ENCODE assay signal across 27 cellular contexts in the genomic region with DNA sequence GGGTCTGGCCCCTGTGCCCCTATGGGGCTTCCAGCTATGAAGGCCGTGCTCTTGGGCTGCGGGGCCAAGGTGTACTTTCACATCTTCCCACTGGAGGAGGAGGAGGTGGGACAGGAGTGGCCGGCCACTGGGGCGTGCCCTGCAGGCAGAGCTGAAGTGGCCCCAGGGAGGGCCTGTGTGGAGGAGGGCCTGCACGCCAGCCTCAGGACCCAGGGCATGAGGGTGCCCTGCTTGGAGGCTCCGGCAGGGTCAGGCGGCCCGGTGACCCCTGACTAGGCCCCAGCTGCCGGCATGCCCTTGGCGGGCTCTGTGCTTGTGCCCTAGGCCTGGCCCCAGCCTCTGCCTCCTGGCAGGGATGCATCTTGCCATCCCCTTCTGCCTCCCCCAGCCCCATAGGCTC. TPM values are rescaled to one million over a fixed set of nuclear protein-coding genes. Genes with fewer than 3 reads are reported as not detected.
DNase-seq lines count a peak whose midpoint lies in the region; ATAC-seq, FAIRE-seq and TF ChIP-seq lines count a peak whose summit lies in the region.
"Had no signal": no experiment of that assay in that cellular context is flagged by ENCODE, and none has a peak within 500 bp of the region (broad histone marks: within the 10 kb centered on the region; RNA-seq: fewer than 3 reads in every experiment).

No MANE protein-coding gene starts in this region.

- no peak for TF ChIP-seq RAD21 in HepG2 (CRISPR knock-in tag; IDR thresholded peaks at IDR 0.05)

- POLR2A ChIA-PET in HepG2 (lab: Yijun Ruan, JAX), result no interaction called here

- peaks cover 10% of the 10 kb centered on the region; the same call in 1 of the 2 replicates for H4K20me1 ChIP-seq in HepG2 (ENCODE audit: insufficient read depth, low read length)

- ATAC-seq in HepG2 (no peak), right lobe of liver (no peak), RWPE2 (ENCODE audit: low read depth) (no peak)
- no peak for ATAC-seq in stimulated activated effector memory CD8-positive, alpha-beta T cell treated with anti-CD3 and anti-CD28 coated beads, Interleukin-12 subunit alpha, Interleukin-12 subunit beta, amount 100 ng/mL, for 72 hours

- no peak for TF ChIP-seq CTCF in HepG2 (CRISPR knock-in tag; IDR thresholded peaks at IDR 0.05)
- no peak for TF ChIP-seq CTCF in right lobe of liver (IDR thresholded peaks at IDR 0.05)
- no peak for TF ChIP-seq CTCF in RWPE2 (IDR thresholded peaks at IDR 0.05; ENCODE audit: poor library complexity, severe bottlenecking)
- no peak for TF ChIP-seq CTCF in nephron (IDR thresholded peaks at IDR 0.05; ENCODE audit: unreplicated experiment in 3 of 3)

- H3K79me2 ChIP-seq in HepG2 (ENCODE audit: insufficient read depth, low read length), result peaks cover 26% of the 10 kb centered on the region

- TF ChIP-seq POLR2A in HepG2 (IDR thresholded peaks at IDR 0.05; ENCODE audit: insufficient read depth in 1 of 2, low read depth in 2 of 2, low read length in 2 of 2), result no peak
- TF ChIP-seq POLR2A in right lobe of liver (IDR thresholded peaks at IDR 0.05), result no peak

- H3K4me1 Mint-ChIP-seq in nephron, result peaks cover 54% of the 10 kb centered on the region
- peaks cover 85% of the 10 kb centered on the region for H3K4me1 Mint-ChIP-seq in stimulated activated effector memory CD8-positive, alpha-beta T cell treated with anti-CD3 and anti-CD28 coated beads, Interleukin-12 subunit alpha, Interleukin-12 subunit beta, amount 100 ng/mL, for 72 hours

- H3K4me1 ChIP-seq in HepG2 (ENCODE audit: insufficient read depth, low read length), result peaks cover 42% of the 10 kb centered on the region
- H3K4me1 ChIP-seq in right lobe of liver, result peaks cover 0 to 35% (median 11%) of the 10 kb centered on the region in 4 donors
- H3K4me1 ChIP-seq in RWPE2 (ENCODE audit: insufficient read depth, poor library complexity, severe bottlenecking), result no peaks in the 10 kb centered on the region

- no peaks in the 10 kb centered on the region for H3K9me3 Mint-ChIP-seq in nephron
- H3K9me3 Mint-ChIP-seq in stimulated activated effector memory CD8-positive, alpha-beta T cell treated with anti-CD3 and anti-CD28 coated beads, Interleukin-12 subunit alpha, Interleukin-12 subunit beta, amount 100 ng/mL, for 72 hours, result no peaks in the 10 kb centered on the region

- peaks cover 4% of the 10 kb centered on the region for H3K36me3 Mint-ChIP-seq in nephron (ENCODE audit: low read depth)
- peaks cover 24% of the 10 kb centered on the region for H3K36me3 Mint-ChIP-seq in stimulated activated effector memory CD8-positive, alpha-beta T cell treated with anti-CD3 and anti-CD28 coated beads, Interleukin-12 subunit alpha, Interleukin-12 subunit beta, amount 100 ng/mL, for 72 hours

- H3K4me3 Mint-ChIP-seq in nephron, result peak overlapping the region in 2 of 3 experiments; percentile 38 to 39
- H3K4me3 Mint-ChIP-seq in stimulated activated effector memory CD8-positive, alpha-beta T cell treated with anti-CD3 and anti-CD28 coated beads, Interleukin-12 subunit alpha, Interleukin-12 subunit beta, amount 100 ng/mL, for 72 hours, result peak overlapping the region; percentile 75

- 93% methylated on average over 3 of the region's 10 CpGs for WGBS in HepG2 (ENCODE audit: low lambda C conversion rate)
- WGBS in right lobe of liver (ENCODE audit: insufficient coverage, low coverage, low lambda C conversion rate, missing lambda C conversion rate), result 60% methylated on average over 1 of the region's 10 CpGs

- intact Hi-C loops in HepG2 (cut with micrococcal nuclease; ENCODE audit: unreplicated experiment) (no loop called here), right lobe of liver (cut with DNase I) (no loop called here)

- H3K27me3 ChIP-seq in HepG2 (ENCODE audit: control insufficient read depth in 1 of 2, insufficient read depth in 2 of 2, low read length in 2 of 2) (no peaks in the 10 kb centered on the region), right lobe of liver (no peaks in the 10 kb centered on the region), RWPE2 (ENCODE audit: insufficient read depth, poor library complexity, severe bottlenecking) (no peaks in the 10 kb centered on the region)
- H3K27me3 ChIP-seq: MG63 had no signal

- in situ Hi-C loops in HepG2 (cut with HindIII; ENCODE audit: extremely low pct_ligation_motif_present, low pct_unique_long_range_greater_than_20kb), result no loop called here

- no TSS peak for BruUV-seq in HepG2 (replicated peaks; lab: Mats Ljungman, UMichigan)

- peaks cover 5% of the 10 kb centered on the region for H3K27me3 Mint-ChIP-seq in nephron (ENCODE audit: low read depth)

- H3K27ac ChIP-seq in HepG2 (ENCODE audit: extremely low read length, insufficient read depth, low read length) (no peak overlapping the region), right lobe of liver (no peak overlapping the region), RWPE2 (ENCODE audit: poor library complexity, severe bottlenecking) (no peak overlapping the region)
- H3K27ac ChIP-seq: PC-9 had no signal

- CTCF ChIA-PET in HepG2 (lab: Yijun Ruan, JAX; ENCODE audit: low intra/inter-chr PET ratio, low total read pairs), result no interaction called here

- no peak overlapping the region for H3K9ac ChIP-seq in HepG2 (ENCODE audit: insufficient read depth, low read depth, low read length)

- DNase-seq in HepG2 (ENCODE audit: low spot score) (no peak), right lobe of liver (no peak), RWPE2 (ENCODE audit: low spot score) (peak; percentile 42), anterior cingulate cortex (lab: John Stamatoyannopoulos, UW) (no peak), GDM1 (lab: John Stamatoyannopoulos, UW) (no peak), SK-N-DZ (ENCODE audit: low spot score) (no peak)
- DNase-seq in stimulated activated effector memory CD8-positive, alpha-beta T cell treated with anti-CD3 and anti-CD28 coated beads, Interleukin-12 subunit alpha, Interleukin-12 subunit beta, amount 100 ng/mL, for 72 hours (ENCODE audit: low spot score in 2 of 2), result no peak
- DNase-seq: C1 segment of cervical spinal cord, Calu3, DMS79 treated with DMSO at 0.1 percent for 48 hours, KG1, NCI-H1105 treated with DMSO at 0.1 percent for 48 hours, NCI-H146, NCI-H1930, NCI-H2107, NCI-H446, NCI-H524 treated with DMSO at 0.1 percent for 48 hours, NCI-H774, PC-9, SHP77 had no signal

- H3K9me3 ChIP-seq in HepG2 (ENCODE audit: low read length) (no peaks in the 10 kb centered on the region), right lobe of liver (no peaks in the 10 kb centered on the region), RWPE2 (ENCODE audit: severe bottlenecking) (no peaks in the 10 kb centered on the region)
- H3K9me3 ChIP-seq: MG63 had no signal

- H2AFZ ChIP-seq in HepG2 (ENCODE audit: low read length), result no peak overlapping the region
- H2AFZ ChIP-seq: PC-9 had no signal

- H3K4me2 ChIP-seq in HepG2 (ENCODE audit: low read depth, low read length), result no peak overlapping the region
- H3K4me2 ChIP-seq: PC-9 had no signal

- TF ChIP-seq EP300 in HepG2 (IDR thresholded peaks at IDR 0.05; ENCODE audit: low read depth in 2 of 2, low read length in 2 of 2), result no peak
- TF ChIP-seq EP300 in HepG2 (CRISPR knock-in tag; IDR thresholded peaks at IDR 0.05; ENCODE audit: borderline replicate concordance), result no peak

- no peak for FAIRE-seq in HepG2 (lab: Jason Lieb, UNC)
- FAIRE-seq: GM12892, H54, HTR-8/SVneo had no signal

- peak overlapping the region in 1 of 3 experiments; percentile 28 for H3K27ac Mint-ChIP-seq in nephron
- peak overlapping the region; percentile 94 for H3K27ac Mint-ChIP-seq in stimulated activated effector memory CD8-positive, alpha-beta T cell treated with anti-CD3 and anti-CD28 coated beads, Interleukin-12 subunit alpha, Interleukin-12 subunit beta, amount 100 ng/mL, for 72 hours

- H3K4me3 ChIP-seq in HepG2 (replicated peaks in 1 of 3; ENCODE audit: insufficient read depth in 1 of 3, low read depth in 2 of 3, low read length in 3 of 3) (no peak overlapping the region), right lobe of liver (no peak overlapping the region), RWPE2 (ENCODE audit: severe bottlenecking) (no peak overlapping the region)
- H3K4me3 ChIP-seq: MG63, PC-9 had no signal

- H3K36me3 ChIP-seq in HepG2 (replicated peaks in 1 of 2; ENCODE audit: control insufficient read depth in 1 of 2, insufficient read depth in 2 of 2, low read length in 2 of 2), result peaks cover 1 to 11% of the 10 kb centered on the region in 2 experiments; a peak in 2 of 5 replicates
- no peaks in the 10 kb centered on the region for H3K36me3 ChIP-seq in right lobe of liver
- no peaks in the 10 kb centered on the region for H3K36me3 ChIP-seq in RWPE2 (ENCODE audit: low read depth)

RNA-seq across cellular contexts. Expression of gene PRR5, which starts 5.2 kb away (rescaled TPM):
- total RNA-seq in HepG2 (2016; rRNA removed; fragmentation: Illumina TruSeq; extraction: Trizol), result 19.4 and 27.5 TPM in 2 replicates
- total RNA-seq in HepG2 (2016; cell fraction: cytosol; rRNA removed; fragmentation: Illumina TruSeq; extraction: Trizol; ENCODE audit: low read depth), result 11.8 and 14.1 TPM in 2 replicates
- total RNA-seq in HepG2 (2016; cell fraction: insoluble cytoplasmic fraction; rRNA removed; fragmentation: Illumina TruSeq; extraction: Trizol), result 18.0 and 27.8 TPM in 2 replicates
- 20.5 and 24.3 TPM in 2 replicates for total RNA-seq in HepG2 (2016; cell fraction: membrane; rRNA removed; fragmentation: Illumina TruSeq; extraction: Trizol)
- 29.0 and 30.8 TPM in 2 replicates for total RNA-seq in HepG2 (2016; cell fraction: nucleus; rRNA removed; fragmentation: Illumina TruSeq; extraction: Trizol)
- polyA plus RNA-seq in HepG2 (2011; rRNA removed), result 11.6 and 14.2 TPM in 2 replicates
- polyA plus RNA-seq in HepG2 (2011; cell fraction: cytosol; rRNA removed), result 10.6 and 15.7 TPM in 2 replicates
- 37.8 and 39.5 TPM in 2 replicates for polyA plus RNA-seq in HepG2 (2011; cell fraction: nucleus; rRNA removed)
- 9.0 and 15.0 TPM in 2 replicates for polyA plus RNA-seq in HepG2 (2012)
- polyA plus RNA-seq in HepG2 (2016; cell fraction: cytosol; fragmentation: Illumina TruSeq; extraction: Trizol; ENCODE audit: low read depth), result 15.7 and 19.9 TPM in 2 replicates
- polyA plus RNA-seq in HepG2 (2016; cell fraction: insoluble cytoplasmic fraction; fragmentation: Illumina TruSeq; extraction: Trizol; ENCODE audit: low read depth), result 27.0 and 28.3 TPM in 2 replicates
- polyA plus RNA-seq in HepG2 (2016; cell fraction: membrane; fragmentation: Illumina TruSeq; extraction: Trizol; ENCODE audit: low read depth), result 23.3 and 25.4 TPM in 2 replicates
- 52.2 and 53.0 TPM in 2 replicates for polyA plus RNA-seq in HepG2 (2016; cell fraction: nucleus; fragmentation: Illumina TruSeq; extraction: Trizol; ENCODE audit: insufficient read depth, low read depth)
- 23.9 and 28.6 TPM in 2 replicates for polyA minus RNA-seq in HepG2 (2011; rRNA and poly(A)+ RNA removed; ENCODE audit: low replicate concordance)
- polyA minus RNA-seq in HepG2 (2011; cell fraction: cytosol; rRNA and poly(A)+ RNA removed), result 6.8 and 9.5 TPM in 2 replicates
- polyA minus RNA-seq in HepG2 (2011; cell fraction: nucleus; rRNA and poly(A)+ RNA removed), result 24.1 and 24.2 TPM in 2 replicates
- 10 to 100 TPM; 14.1 to 25.3 (median 20.2) TPM for total RNA-seq in right lobe of liver
- polyA plus RNA-seq in SK-N-DZ (2014; cell fraction: cytosol; rRNA removed), result 1.0 and 3.1 TPM in 2 replicates
- polyA plus RNA-seq in SK-N-DZ (2014; cell fraction: nucleus; rRNA removed), result 0.84 and 1.1 TPM in 2 replicates

RNA-seq across cellular contexts. Expression of gene ARHGAP8, which starts 45.2 kb away (rescaled TPM):
- total RNA-seq in HepG2 (2016; rRNA removed; fragmentation: Illumina TruSeq; extraction: Trizol), result 0.07 and 0.17 TPM in 2 replicates
- total RNA-seq in HepG2 (2016; cell fraction: cytosol; rRNA removed; fragmentation: Illumina TruSeq; extraction: Trizol; ENCODE audit: low read depth), result 0.20 TPM in 1 of 2 replicates, not detected in the other
- total RNA-seq in HepG2 (2016; cell fraction: insoluble cytoplasmic fraction; rRNA removed; fragmentation: Illumina TruSeq; extraction: Trizol), result 0.11 TPM in 1 of 2 replicates, not detected in the other
- 0.25 and 0.45 TPM in 2 replicates for total RNA-seq in HepG2 (2016; cell fraction: membrane; rRNA removed; fragmentation: Illumina TruSeq; extraction: Trizol)
- total RNA-seq in HepG2 (2016; cell fraction: nucleus; rRNA removed; fragmentation: Illumina TruSeq; extraction: Trizol), result not detected in 2 replicates
- 0.72 TPM in 1 of 2 replicates, not detected in the other for polyA plus RNA-seq in HepG2 (2011; rRNA removed)
- polyA plus RNA-seq in HepG2 (2011; cell fraction: cytosol; rRNA removed), result 0.05 TPM in 1 of 2 replicates, not detected in the other
- polyA plus RNA-seq in HepG2 (2011; cell fraction: nucleus; rRNA removed), result 0.09 TPM in 1 of 2 replicates, not detected in the other
- polyA plus RNA-seq in HepG2 (2012), result not detected in 2 replicates
- 0.15 TPM in 1 of 2 replicates, not detected in the other for polyA plus RNA-seq in HepG2 (2016; cell fraction: cytosol; fragmentation: Illumina TruSeq; extraction: Trizol; ENCODE audit: low read depth)
- 0.32 TPM in 1 of 2 replicates, not detected in the other for polyA plus RNA-seq in HepG2 (2016; cell fraction: insoluble cytoplasmic fraction; fragmentation: Illumina TruSeq; extraction: Trizol; ENCODE audit: low read depth)
- polyA plus RNA-seq in HepG2 (2016; cell fraction: membrane; fragmentation: Illumina TruSeq; extraction: Trizol; ENCODE audit: low read depth), result 0.06 TPM in 1 of 2 replicates, not detected in the other
- polyA plus RNA-seq in HepG2 (2016; cell fraction: nucleus; fragmentation: Illumina TruSeq; extraction: Trizol; ENCODE audit: insufficient read depth, low read depth), result not detected in 2 replicates
- polyA minus RNA-seq in HepG2 (2011; rRNA and poly(A)+ RNA removed; ENCODE audit: low replicate concordance), result 0.08 and 0.91 TPM in 2 replicates
- polyA minus RNA-seq in HepG2 (2011; cell fraction: cytosol; rRNA and poly(A)+ RNA removed), result not detected in 2 replicates
- polyA minus RNA-seq in HepG2 (2011; cell fraction: nucleus; rRNA and poly(A)+ RNA removed), result not detected in 2 replicates
- 1 to 10 TPM in 1 of 6 experiments, under 1 TPM in 4, not detected in 1; 0.49 to 1.0 (median 0.61) TPM for total RNA-seq in right lobe of liver
- polyA plus RNA-seq in SK-N-DZ (2014; cell fraction: cytosol; rRNA removed), result not detected in 2 replicates
- polyA plus RNA-seq in SK-N-DZ (2014; cell fraction: nucleus; rRNA removed), result not detected in 2 replicates
- total RNA-seq: A172, RPMI7951 had no signal
